24 cellular contexts compared by ENCODE assay signal in the genomic region with DNA sequence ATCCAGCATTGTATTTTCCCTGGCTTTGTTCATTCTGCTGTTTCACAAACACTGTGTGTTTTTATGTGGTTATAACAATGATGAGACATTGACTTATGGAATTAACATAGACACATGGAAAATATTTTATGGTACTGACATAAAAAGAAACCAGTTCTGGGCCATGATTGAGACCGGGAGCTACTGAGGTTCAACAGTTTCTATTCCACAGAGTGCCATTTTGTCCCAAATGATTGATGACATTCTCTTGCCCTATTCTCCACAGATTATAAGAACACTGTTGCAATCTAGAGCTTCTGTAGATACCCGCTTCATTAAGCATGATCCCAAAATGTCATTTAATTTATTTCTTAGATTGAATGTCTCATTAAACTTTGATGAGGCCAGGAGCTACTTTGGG.
DNase-seq lines count a peak whose midpoint lies in the region; ATAC-seq, FAIRE-seq and TF ChIP-seq lines count a peak whose summit lies in the region.
"Had no signal": no experiment of that assay in that cellular context is flagged by ENCODE, and none has a peak within 500 bp of the region (broad histone marks: within the 10 kb centered on the region; RNA-seq: fewer than 3 reads in every experiment).

No MANE protein-coding gene starts in this region.

- H3K9me3 ChIP-seq in keratinocyte (ENCODE audit: control insufficient read depth, low read depth, low read length) (no peaks in the 10 kb centered on the region), left ventricle myocardium inferior (replicated peaks) (no peaks in the 10 kb centered on the region)
- H3K9me3 ChIP-seq: A549, BE2C had no signal

- no peaks in the 10 kb centered on the region for H3K27me3 Mint-ChIP-seq in activated CD4-positive, alpha-beta T cell treated with anti-CD3 and anti-CD28 coated beads for 36 hours
- H3K27me3 Mint-ChIP-seq in activated CD4-positive, alpha-beta T cell treated with anti-CD3 and anti-CD28 coated beads, Interleukin-2, amount 10 ng/mL, durations not matched to agents 24 days and 14 days = no peaks in the 10 kb centered on the region
- H3K27me3 Mint-ChIP-seq: CD4-positive, alpha-beta T cell; CD8-positive, alpha-beta memory T cell had no signal

- peaks cover 3% of the 10 kb centered on the region for H3K4me1 ChIP-seq in keratinocyte (ENCODE audit: control insufficient read depth, extremely low read depth, insufficient read depth, low read length)
- H3K4me1 ChIP-seq in left ventricle myocardium inferior = no peaks in the 10 kb centered on the region
- H3K4me1 ChIP-seq: A549; BE2C; BLaER1 treated with 17β-estradiol and CSF1 and Interleukin-3, amounts not matched to agents 10 nM and 100 nM had no signal

- H3K4me3 Mint-ChIP-seq in activated CD4-positive, alpha-beta T cell treated with anti-CD3 and anti-CD28 coated beads for 36 hours = no peak overlapping the region
- H3K4me3 Mint-ChIP-seq in activated CD4-positive, alpha-beta T cell treated with anti-CD3 and anti-CD28 coated beads, Interleukin-2, amount 10 ng/mL, durations not matched to agents 24 days and 14 days = no peak overlapping the region
- H3K4me3 Mint-ChIP-seq: CD14-positive monocyte; CD4-positive, alpha-beta T cell; CD8-positive, alpha-beta memory T cell; GM23338; H9 had no signal

- no peaks in the 10 kb centered on the region for H3K9me3 Mint-ChIP-seq in activated CD4-positive, alpha-beta T cell treated with anti-CD3 and anti-CD28 coated beads for 36 hours (ENCODE audit: low read depth)
- no peaks in the 10 kb centered on the region for H3K9me3 Mint-ChIP-seq in activated CD4-positive, alpha-beta T cell treated with anti-CD3 and anti-CD28 coated beads, Interleukin-2, amount 10 ng/mL, durations not matched to agents 24 days and 14 days
- H3K9me3 Mint-ChIP-seq: CD4-positive, alpha-beta T cell; GM23338 had no signal

- no peak for FAIRE-seq in keratinocyte (lab: Jason Lieb, UNC)
- FAIRE-seq: A549, D721Med had no signal

- H3K36me3 Mint-ChIP-seq in activated CD4-positive, alpha-beta T cell treated with anti-CD3 and anti-CD28 coated beads for 36 hours (ENCODE audit: low read depth) = no peaks in the 10 kb centered on the region
- no peaks in the 10 kb centered on the region for H3K36me3 Mint-ChIP-seq in activated CD4-positive, alpha-beta T cell treated with anti-CD3 and anti-CD28 coated beads, Interleukin-2, amount 10 ng/mL, durations not matched to agents 24 days and 14 days (ENCODE audit: low read depth)
- H3K36me3 Mint-ChIP-seq: CD14-positive monocyte; CD8-positive, alpha-beta memory T cell had no signal

- dilution Hi-C loops in keratinocyte (cut with MboI; ENCODE audit: extremely low pct_ligation_motif_present, low sequenced_read_pairs) = no loop called here

- H4K20me1 ChIP-seq in keratinocyte (ENCODE audit: control insufficient read depth, extremely low read depth, insufficient read depth, low read length) = no peaks in the 10 kb centered on the region

- H3K4me3 ChIP-seq in keratinocyte (ENCODE audit: control insufficient read depth in 2 of 3, extremely low read depth in 1 of 3, insufficient read depth in 2 of 3, low read depth in 1 of 3, low read length in 3 of 3) (no peak overlapping the region), left ventricle myocardium inferior (no peak overlapping the region)
- H3K4me3 ChIP-seq: A549; BLaER1 treated with 17β-estradiol and CSF1 and Interleukin-3, amounts not matched to agents 10 nM and 100 nM; GM12878; GM23338 had no signal

- CTCF ChIA-PET in activated CD4-positive, alpha-beta T cell treated with anti-CD3 and anti-CD28 coated beads for 36 hours (lab: Charles Lee) = no interaction called here

- ATAC-seq in activated CD4-positive, alpha-beta T cell treated with anti-CD3 and anti-CD28 coated beads for 36 hours = peak; percentile 68
- ATAC-seq in GM19035 (IDR thresholded peaks at IDR 0.05; ENCODE audit: unreplicated experiment) = no peak
- ATAC-seq: A549, GM12878, GM23338, HCT116 had no signal

- no peaks in the 10 kb centered on the region for H3K9me1 ChIP-seq in keratinocyte (ENCODE audit: control insufficient read depth, extremely low read depth, insufficient read depth, low read length)

- intact Hi-C loops in activated CD4-positive, alpha-beta T cell treated with anti-CD3 and anti-CD28 coated beads for 36 hours (cut with DNase I, micrococcal nuclease) = loop anchor here (2.0 to 10.0 kb wide), 3 partner anchors 166 to 192 kb away; no protein-coding TSS in a partner anchor
- intact Hi-C loops in activated CD4-positive, alpha-beta T cell treated with anti-CD3 and anti-CD28 coated beads, Interleukin-2, amount 10 ng/mL, durations not matched to agents 24 days and 14 days (cut with micrococcal nuclease) = loop anchor here (5.0 kb wide), 1 partner anchor 187 kb away; no protein-coding TSS in a partner anchor
- intact Hi-C loops in left ventricle myocardium inferior (cut with micrococcal nuclease) = no loop called here

- H3K27ac ChIP-seq in 22Rv1 (0 out of 2 replicates have a peak overlapping the region, but pooled peaks have one; percentile 23), keratinocyte (ENCODE audit: control insufficient read depth, insufficient read depth, low read length) (peak overlapping the region; percentile 23), left ventricle myocardium inferior (replicated peaks) (no peak overlapping the region)
- H3K27ac ChIP-seq: A549; BLaER1 treated with 17β-estradiol and CSF1 and Interleukin-3, amounts not matched to agents 10 nM and 100 nM had no signal

- H3K27ac Mint-ChIP-seq in activated CD4-positive, alpha-beta T cell treated with anti-CD3 and anti-CD28 coated beads for 36 hours = no peak overlapping the region
- H3K27ac Mint-ChIP-seq in activated CD4-positive, alpha-beta T cell treated with anti-CD3 and anti-CD28 coated beads, Interleukin-2, amount 10 ng/mL, durations not matched to agents 24 days and 14 days = no peak overlapping the region
- H3K27ac Mint-ChIP-seq: CD14-positive monocyte; CD4-positive, alpha-beta T cell; CD8-positive, alpha-beta memory T cell; GM23338; H9 had no signal

- H3K4me2 ChIP-seq in keratinocyte (ENCODE audit: control insufficient read depth, extremely low read depth, insufficient read depth, low read depth, low read length) = no peak overlapping the region
- H3K4me2 ChIP-seq: A549; BLaER1 treated with 17β-estradiol and CSF1 and Interleukin-3, amounts not matched to agents 10 nM and 100 nM; GM23338 had no signal

- no peak overlapping the region for H3K9ac ChIP-seq in keratinocyte (ENCODE audit: control insufficient read depth, extremely low read depth, insufficient read depth, low read length)
- H3K9ac ChIP-seq: BLaER1 treated with 17β-estradiol and CSF1 and Interleukin-3, amounts not matched to agents 10 nM and 100 nM had no signal

- no peak overlapping the region for H2AFZ ChIP-seq in keratinocyte (ENCODE audit: control insufficient read depth, low read length)
- H2AFZ ChIP-seq: GM23338 had no signal

- H3K79me2 ChIP-seq in keratinocyte (ENCODE audit: control insufficient read depth, insufficient read depth, low read length) = no peaks in the 10 kb centered on the region

- no peaks in the 10 kb centered on the region for H3K27me3 ChIP-seq in keratinocyte (ENCODE audit: control insufficient read depth, extremely low read depth, insufficient read depth, low read length)
- no peaks in the 10 kb centered on the region for H3K27me3 ChIP-seq in left ventricle myocardium inferior (ENCODE audit: low read depth)
- H3K27me3 ChIP-seq: BE2C had no signal

- H3K36me3 ChIP-seq in keratinocyte (ENCODE audit: control insufficient read depth in 2 of 2, extremely low read depth in 1 of 2, insufficient read depth in 2 of 2, low read length in 2 of 2) = no peaks in the 10 kb centered on the region
- no peaks in the 10 kb centered on the region for H3K36me3 ChIP-seq in left ventricle myocardium inferior
- H3K36me3 ChIP-seq: BE2C; BLaER1 treated with 17β-estradiol and CSF1 and Interleukin-3, amounts not matched to agents 10 nM and 100 nM had no signal

- peaks cover 3% of the 10 kb centered on the region for H3K4me1 Mint-ChIP-seq in activated CD4-positive, alpha-beta T cell treated with anti-CD3 and anti-CD28 coated beads for 36 hours
- H3K4me1 Mint-ChIP-seq in activated CD4-positive, alpha-beta T cell treated with anti-CD3 and anti-CD28 coated beads, Interleukin-2, amount 10 ng/mL, durations not matched to agents 24 days and 14 days = no peaks in the 10 kb centered on the region
- H3K4me1 Mint-ChIP-seq: CD14-positive monocyte; CD8-positive, alpha-beta memory T cell; GM23338 had no signal

- POLR2A ChIA-PET in activated CD4-positive, alpha-beta T cell treated with anti-CD3 and anti-CD28 coated beads for 36 hours (lab: Charles Lee) = no interaction called here

- no peak for TF ChIP-seq CTCF in 22Rv1 (IDR thresholded peaks at IDR 0.05)
- TF ChIP-seq CTCF in keratinocyte (optimal IDR thresholded peaks at IDR 0.05 in 1 of 3, IDR thresholded peaks at IDR 0.05 in 1 of 3, conservative IDR thresholded peaks at IDR 0.05 in 1 of 3; ENCODE audit: extremely low read depth in 1 of 3, insufficient read depth in 2 of 3, low read length in 3 of 3) = no peak
- TF ChIP-seq CTCF in left ventricle myocardium inferior (IDR thresholded peaks at IDR 0.05; ENCODE audit: borderline replicate concordance) = no peak

- no peak for DNase-seq in activated CD4-positive, alpha-beta T cell treated with anti-CD3 and anti-CD28 coated beads for 36 hours
- no peak for DNase-seq in activated CD4-positive, alpha-beta T cell treated with anti-CD3 and anti-CD28 coated beads, Interleukin-2, amount 10 ng/mL, durations not matched to agents 24 days and 14 days
- DNase-seq in keratinocyte (ENCODE audit: low read depth, low spot score) (no peak), left ventricle myocardium inferior (no peak)
- DNase-seq: 8988T; ACHN; AML-193; BE2C; CD4-positive, alpha-beta T cell; CD8-positive, alpha-beta memory T cell; DMS 273 treated with DMSO at 0.1 percent for 48 hours; DMS79; EL; GDM1; H9 had no signal
